2 cellular contexts compared by ENCODE assay signal in the genomic region with DNA sequence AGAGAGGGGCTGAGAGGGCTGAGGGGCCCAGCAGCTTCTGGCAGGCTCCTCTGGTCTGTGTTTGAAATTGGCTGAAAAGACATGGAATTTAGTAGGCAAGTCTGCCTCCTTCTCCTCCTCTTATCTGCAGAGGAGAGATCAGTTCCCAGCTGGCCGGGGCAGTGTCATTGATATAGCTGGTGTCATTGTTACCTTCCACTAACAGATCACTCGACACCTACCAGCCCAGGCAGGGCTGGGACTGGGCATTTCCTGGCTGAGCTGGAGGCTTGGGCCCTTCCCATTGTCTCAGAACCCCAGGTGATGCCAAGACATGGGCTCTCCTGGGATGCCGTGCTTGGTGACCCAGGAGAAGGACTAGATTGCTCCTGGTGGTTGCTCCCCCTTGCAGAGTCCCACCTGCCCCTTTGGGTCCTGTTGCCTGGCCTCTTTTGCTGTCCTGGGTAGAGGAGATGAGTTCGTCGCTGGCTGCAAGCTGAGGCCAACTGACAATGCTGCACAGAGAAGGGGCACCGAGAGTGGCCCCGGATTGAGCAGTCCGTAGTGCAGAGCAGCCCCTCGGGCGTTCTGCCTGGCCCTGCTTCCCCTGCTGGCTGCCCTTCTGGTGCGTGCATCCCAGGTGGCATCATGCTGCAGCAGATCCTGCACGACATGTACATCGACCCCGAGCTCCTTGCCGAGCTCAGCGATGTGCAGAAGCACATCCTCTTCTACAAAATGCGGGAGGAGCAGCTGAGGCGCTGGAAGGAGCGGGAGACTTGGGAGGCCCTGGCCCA.
TF ChIP-seq lines count a peak whose summit lies in the region.

A gene (plus strand): TSS at position 198 of the 776 bp plus-strand sequence. CDS start 430 bp downstream, at position 628.

TF ChIP-seq in K562, 482 proteins besides CTCF, POLR2A, EP300 and RAD21:
- TF ChIP-seq, protein P1, sequence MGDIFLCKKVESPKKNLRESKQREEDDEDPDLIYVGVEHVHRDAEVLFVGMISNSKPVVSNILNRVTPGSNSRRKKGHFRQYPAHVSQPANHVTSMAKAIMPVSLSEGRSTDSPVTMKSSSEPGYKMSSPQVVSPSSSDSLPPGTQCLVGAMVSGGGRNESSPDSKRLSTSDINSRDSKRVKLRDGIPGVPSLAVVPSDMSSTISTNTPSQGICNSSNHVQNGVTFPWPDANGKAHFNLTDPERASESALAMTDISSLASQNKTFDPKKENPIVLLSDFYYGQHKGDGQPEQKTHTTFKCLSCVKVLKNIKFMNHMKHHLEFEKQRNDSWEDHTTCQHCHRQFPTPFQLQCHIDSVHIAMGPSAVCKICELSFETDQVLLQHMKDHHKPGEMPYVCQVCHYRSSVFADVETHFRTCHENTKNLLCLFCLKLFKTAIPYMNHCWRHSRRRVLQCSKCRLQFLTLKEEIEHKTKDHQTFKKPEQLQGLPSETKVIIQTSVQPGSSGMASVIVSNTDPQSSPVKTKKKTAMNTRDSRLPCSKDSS (IDR thresholded peaks at IDR 0.05; ENCODE audit: low read depth, partially characterized antibody), result no peak
- TF ChIP-seq RCOR1 (IDR thresholded peaks at IDR 0.05; ENCODE audit: borderline replicate concordance in 1 of 2, low read depth in 2 of 2, low read length in 2 of 2) (no peak), NR2C2 (CRISPR knock-in tag; IDR thresholded peaks at IDR 0.05) (no peak), NR2C2 (tag; IDR thresholded peaks at IDR 0.05) (no peak), NCOA1 (IDR thresholded peaks at IDR 0.05; ENCODE audit: low read depth) (no peak), ZNF445 (CRISPR knock-in tag; IDR thresholded peaks at IDR 0.05; ENCODE audit: low read depth) (no peak), MBD2 (IDR thresholded peaks at IDR 0.05; ENCODE audit: borderline replicate concordance, low read depth) (no peak)
- TF ChIP-seq, protein P2, sequence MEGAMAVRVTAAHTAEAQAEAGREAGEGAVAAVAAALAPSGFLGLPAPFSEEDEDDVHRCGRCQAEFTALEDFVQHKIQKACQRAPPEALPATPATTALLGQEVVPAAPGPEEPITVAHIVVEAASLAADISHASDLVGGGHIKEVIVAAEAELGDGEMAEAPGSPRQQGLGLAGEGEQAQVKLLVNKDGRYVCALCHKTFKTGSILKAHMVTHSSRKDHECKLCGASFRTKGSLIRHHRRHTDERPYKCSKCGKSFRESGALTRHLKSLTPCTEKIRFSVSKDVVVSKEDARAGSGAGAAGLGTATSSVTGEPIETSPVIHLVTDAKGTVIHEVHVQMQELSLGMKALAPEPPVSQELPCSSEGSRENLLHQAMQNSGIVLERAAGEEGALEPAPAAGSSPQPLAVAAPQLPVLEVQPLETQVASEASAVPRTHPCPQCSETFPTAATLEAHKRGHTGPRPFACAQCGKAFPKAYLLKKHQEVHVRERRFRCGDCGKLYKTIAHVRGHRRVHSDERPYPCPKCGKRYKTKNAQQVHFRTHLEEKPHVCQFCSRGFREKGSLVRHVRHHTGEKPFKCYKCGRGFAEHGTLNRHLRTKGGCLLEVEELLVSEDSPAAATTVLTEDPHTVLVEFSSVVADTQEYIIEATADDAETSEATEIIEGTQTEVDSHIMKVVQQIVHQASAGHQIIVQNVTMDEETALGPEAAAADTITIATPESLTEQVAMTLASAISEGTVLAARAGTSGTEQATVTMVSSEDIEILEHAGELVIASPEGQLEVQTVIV (CRISPR knock-in tag; IDR thresholded peaks at IDR 0.05; ENCODE audit: borderline replicate concordance), result no peak
- TF ChIP-seq, protein P3, sequence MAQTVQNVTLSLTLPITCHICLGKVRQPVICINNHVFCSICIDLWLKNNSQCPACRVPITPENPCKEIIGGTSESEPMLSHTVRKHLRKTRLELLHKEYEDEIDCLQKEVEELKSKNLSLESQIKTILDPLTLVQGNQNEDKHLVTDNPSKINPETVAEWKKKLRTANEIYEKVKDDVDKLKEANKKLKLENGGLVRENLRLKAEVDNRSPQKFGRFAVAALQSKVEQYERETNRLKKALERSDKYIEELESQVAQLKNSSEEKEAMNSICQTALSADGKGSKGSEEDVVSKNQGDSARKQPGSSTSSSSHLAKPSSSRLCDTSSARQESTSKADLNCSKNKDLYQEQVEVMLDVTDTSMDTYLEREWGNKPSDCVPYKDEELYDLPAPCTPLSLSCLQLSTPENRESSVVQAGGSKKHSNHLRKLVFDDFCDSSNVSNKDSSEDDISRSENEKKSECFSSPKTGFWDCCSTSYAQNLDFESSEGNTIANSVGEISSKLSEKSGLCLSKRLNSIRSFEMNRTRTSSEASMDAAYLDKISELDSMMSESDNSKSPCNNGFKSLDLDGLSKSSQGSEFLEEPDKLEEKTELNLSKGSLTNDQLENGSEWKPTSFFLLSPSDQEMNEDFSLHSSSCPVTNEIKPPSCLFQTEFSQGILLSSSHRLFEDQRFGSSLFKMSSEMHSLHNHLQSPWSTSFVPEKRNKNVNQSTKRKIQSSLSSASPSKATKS (CRISPR knock-in tag; IDR thresholded peaks at IDR 0.05), result no peak

TF ChIP-seq in GM12891, 5 proteins besides CTCF, POLR2A, EP300 and RAD21:
- TF ChIP-seq PAX5 (IDR thresholded peaks at IDR 0.05; ENCODE audit: insufficient read depth, low read length, severe bottlenecking) (no peak), POU2F2 (IDR thresholded peaks at IDR 0.05; ENCODE audit: low read depth, low read length) (no peak), TAF1 (IDR thresholded peaks at IDR 0.05; ENCODE audit: low read depth, low read length) (no peak), POLR2AphosphoS5 (IDR thresholded peaks at IDR 0.05; ENCODE audit: low read depth, low read length) (no peak), SPI1 (IDR thresholded peaks at IDR 0.05; ENCODE audit: low read depth, low read length) (no peak)
